Comparison of ENCODE assay signal across 23 cellular contexts in genomic region chr3:171822707-171823106, GRCh38. TPM values are rescaled to one million over a fixed set of nuclear protein-coding genes. Genes with fewer than 3 reads are reported as not detected.
DNase-seq lines count a peak whose midpoint lies in the region; ATAC-seq and TF ChIP-seq lines count a peak whose summit lies in the region.
"Had no signal": no experiment of that assay in that cellular context is flagged by ENCODE, and none has a peak within 500 bp of the region (broad histone marks: within the 10 kb centered on the region; RNA-seq: fewer than 3 reads in every experiment).

No MANE protein-coding gene starts in this region.

- H3K9me3 ChIP-seq in HAP-1 = no peaks in the 10 kb centered on the region
- H3K9me3 ChIP-seq in SK-N-SH = no peaks in the 10 kb centered on the region; the same call in 1 of the 2 replicates
- H3K9me3 ChIP-seq: body of pancreas, right lobe of liver had no signal

- no peaks in the 10 kb centered on the region for H3K9me2 ChIP-seq in SK-N-SH

- H3K36me3 ChIP-seq in kidney epithelial cell (ENCODE audit: control insufficient read depth, insufficient read depth, low read length) (no peaks in the 10 kb centered on the region), HAP-1 (replicated peaks) (no peaks in the 10 kb centered on the region), SK-N-SH (replicated peaks in 1 of 2; ENCODE audit: control insufficient read depth in 1 of 2, insufficient read depth in 2 of 2, low read length in 1 of 2) (no peaks in the 10 kb centered on the region)
- H3K36me3 ChIP-seq: right lobe of liver had no signal

- no peaks in the 10 kb centered on the region for H3K27me3 ChIP-seq in kidney epithelial cell (ENCODE audit: control insufficient read depth, insufficient read depth, low read length)
- H3K27me3 ChIP-seq in HAP-1 (ENCODE audit: low read depth) = no peaks in the 10 kb centered on the region
- no peaks in the 10 kb centered on the region for H3K27me3 ChIP-seq in SK-N-SH (ENCODE audit: insufficient read depth)
- H3K27me3 ChIP-seq: body of pancreas, right lobe of liver had no signal

- no peak overlapping the region for H3K4me2 ChIP-seq in SK-N-SH

- CTCF ChIA-PET in SK-N-SH (lab: Yijun Ruan, JAX) = interaction anchor here (1.0 to 1.1 kb wide), 2 partner anchors 12 to 50 kb away, joined by 3 to 4 read pairs; no protein-coding TSS in a partner anchor

- peaks cover 11% of the 10 kb centered on the region for H3K4me1 ChIP-seq in HAP-1
- H3K4me1 ChIP-seq in SK-N-SH (ENCODE audit: control insufficient read depth in 1 of 2, insufficient read depth in 2 of 2, low read depth in 1 of 2, low read length in 1 of 2) = no peaks in the 10 kb centered on the region
- H3K4me1 ChIP-seq: body of pancreas had no signal

- intact Hi-C loops in Right ventricle myocardium inferior (cut with DNase I) = no loop called here

- H3K79me2 ChIP-seq in SK-N-SH (ENCODE audit: insufficient read depth) = no peaks in the 10 kb centered on the region

- H3K4me3 ChIP-seq in kidney epithelial cell (ENCODE audit: low read depth, low read length) (no peak overlapping the region), HAP-1 (no peak overlapping the region), SK-N-SH (ENCODE audit: low read depth in 2 of 2, low read length in 1 of 2) (no peak overlapping the region)
- H3K4me3 ChIP-seq: body of pancreas, right lobe of liver had no signal

- ATAC-seq in GM18861 (IDR thresholded peaks at IDR 0.05; ENCODE audit: unreplicated experiment) = peak; percentile 91
- ATAC-seq in GM21619 (IDR thresholded peaks at IDR 0.05; ENCODE audit: unreplicated experiment) = peak; percentile 85
- ATAC-seq in HG03159 (IDR thresholded peaks at IDR 0.05; ENCODE audit: unreplicated experiment) = peak; percentile 67
- ATAC-seq in Right ventricle myocardium inferior = no peak
- ATAC-seq: body of pancreas, left lobe of liver had no signal

- TF ChIP-seq EP300 in SK-N-SH (IDR thresholded peaks at IDR 0.05; ENCODE audit: borderline replicate concordance in 1 of 2, low read depth in 1 of 2, low read length in 1 of 2) = no peak

- POLR2A ChIA-PET in SK-N-SH (lab: Yijun Ruan, JAX) = interaction anchor here (0.6 kb wide), 1 partner anchor 586 kb away, joined by 3 read pairs; no protein-coding TSS in a partner anchor

- TF ChIP-seq RAD21 in SK-N-SH (IDR thresholded peaks at IDR 0.05; ENCODE audit: low read length) = no peak

- no peak overlapping the region for H3K27ac ChIP-seq in SK-N-SH (ENCODE audit: low read depth in 2 of 2, low read length in 1 of 2)
- H3K27ac ChIP-seq: body of pancreas, right lobe of liver had no signal

- WGBS in SK-N-SH (ENCODE audit: low lambda C conversion rate) = 84% methylated on average over 2 of the region's 2 CpGs

- DNase-seq in kidney epithelial cell (ENCODE audit: low read depth) (peak; percentile 75), Right ventricle myocardium inferior (ENCODE audit: missing footprints) (no peak), HAP-1 (ENCODE audit: low spot score in 2 of 2) (no peak), DMS53 (lab: John Stamatoyannopoulos, UW) (no peak), SK-N-SH (no peak)
- DNase-seq: activated CD4-positive, alpha-beta T cell treated with anti-CD3 and anti-CD28 coated beads, Interleukin-2, amount 10 ng/mL, durations not matched to agents 24 days and 14 days; activated naive CD4-positive, alpha-beta T cell treated with anti-CD3 and anti-CD28 coated beads, Interleukin-2, amount 50 U/mL, for 16 hours; activated T-cell treated with anti-CD3 and anti-CD28 coated beads for 4 hours; body of pancreas; GF-D8; NCI-H146; occipital lobe; right lobe of liver; SIG-M5; stimulated activated CD4-positive, alpha-beta T cell treated with anti-CD3 and anti-CD28 coated beads, Interleukin-2, amount 100 ng/mL, for 24 hours; T-helper 9 cell had no signal

- in situ Hi-C loops in HAP-1 (cut with MboI; ENCODE audit: low sequenced_read_pairs) = no loop called here

- no peak for TF ChIP-seq CTCF in kidney epithelial cell (IDR thresholded peaks at IDR 0.05; ENCODE audit: insufficient read depth, low read length, poor library complexity, severe bottlenecking)
- TF ChIP-seq CTCF in SK-N-SH (IDR thresholded peaks at IDR 0.05) = no peak

- H2AFZ ChIP-seq in SK-N-SH (ENCODE audit: low read depth) = no peak overlapping the region

- H3K9ac ChIP-seq in SK-N-SH = no peak overlapping the region

- H3F3A ChIP-seq in SK-N-SH (replicated peaks; ENCODE audit: insufficient read depth) = no peaks in the 10 kb centered on the region

- no peaks in the 10 kb centered on the region for H4K20me1 ChIP-seq in SK-N-SH (ENCODE audit: insufficient read depth)

TF ChIP-seq in SK-N-SH, 30 proteins besides CTCF, POLR2A, EP300 and RAD21:
- TF ChIP-seq GABPA (IDR thresholded peaks at IDR 0.05; ENCODE audit: low read depth) (no peak), FOXM1 (IDR thresholded peaks at IDR 0.05; ENCODE audit: low read depth) (no peak), MAX (IDR thresholded peaks at IDR 0.05; ENCODE audit: low read depth) (no peak), JUND (IDR thresholded peaks at IDR 0.05) (no peak), USF1 (IDR thresholded peaks at IDR 0.05; ENCODE audit: borderline replicate concordance, low read depth) (no peak), FOSL2 (IDR thresholded peaks at IDR 0.05; ENCODE audit: borderline replicate concordance, low read depth) (no peak), SIN3A (IDR thresholded peaks at IDR 0.05; ENCODE audit: borderline replicate concordance, low read depth, low read length) (no peak), MEF2A (IDR thresholded peaks at IDR 0.05; ENCODE audit: borderline replicate concordance, low read depth) (no peak), GATA2 (CRISPR knock-in tag; IDR thresholded peaks at IDR 0.05) (no peak), REST (IDR thresholded peaks at IDR 0.05; ENCODE audit: low read depth, low read length) (no peak), ZBTB33 (IDR thresholded peaks at IDR 0.05; ENCODE audit: borderline replicate concordance, low read depth) (no peak), RFX5 (IDR thresholded peaks at IDR 0.05; ENCODE audit: low read length) (no peak), SMC3 (IDR thresholded peaks at IDR 0.05; ENCODE audit: low read depth, low read length) (no peak), NRF1 (IDR thresholded peaks at IDR 0.05; ENCODE audit: low read depth, low read length) (no peak), FOXJ3 (CRISPR knock-in tag; IDR thresholded peaks at IDR 0.05) (no peak)
TF ChIP-seq in SK-N-SH: peak in this region for 0.

RNA-seq across cellular contexts. Expression of gene PLD1, which starts 12.4 kb away (rescaled TPM):
- total RNA-seq in kidney epithelial cell = 5.8 and 7.2 TPM in 2 replicates
- total RNA-seq in Right ventricle myocardium inferior = 78.0 TPM
- polyA plus RNA-seq in SK-N-SH (2012; rRNA removed) = 6.2 and 7.9 TPM in 2 replicates
- 5.5 and 5.8 TPM in 2 replicates for polyA plus RNA-seq in SK-N-SH (2012; cell fraction: cytosol; rRNA removed)
- polyA plus RNA-seq in SK-N-SH (2012; cell fraction: nucleus; rRNA removed) = 11.4 and 26.4 TPM in 2 replicates

RNA-seq across cellular contexts. Expression of gene TMEM212, which starts 20.4 kb away (rescaled TPM):
- not detected in 2 replicates for total RNA-seq in kidney epithelial cell
- not detected for total RNA-seq in Right ventricle myocardium inferior
- polyA plus RNA-seq in SK-N-SH (2012; rRNA removed) = not detected in 2 replicates
- not detected in 2 replicates for polyA plus RNA-seq in SK-N-SH (2012; cell fraction: cytosol; rRNA removed)
- not detected in 2 replicates for polyA plus RNA-seq in SK-N-SH (2012; cell fraction: nucleus; rRNA removed)
- total RNA-seq: activated CD4-positive, alpha-beta T cell treated with anti-CD3 and anti-CD28 coated beads, Interleukin-2, amount 10 ng/mL, durations not matched to agents 24 days and 14 days; body of pancreas; fibroblast of lung; left lobe of liver; LHCN-M2; mucosa of gallbladder; occipital lobe; right lobe of liver had no signal
- polyA plus RNA-seq: fibroblast of lung had no signal
